ENCODE assay signal across 8 cellular contexts in genomic region chr5:171858303-171858702, GRCh38.
DNase-seq lines count a peak whose midpoint lies in the region; TF ChIP-seq lines count a peak whose summit lies in the region.

No MANE protein-coding gene starts in this region.

- H3K9ac ChIP-seq in H9 (ENCODE audit: extremely low read depth, insufficient read length, low read length) = no peak overlapping the region
- H3K9ac ChIP-seq in liver (ENCODE audit: low read depth in 1 of 2, low read length in 2 of 2) = no peak overlapping the region

- H3K4me3 ChIP-seq in adrenal gland (no peak overlapping the region), liver (ENCODE audit: low read depth in 1 of 3, low read length in 3 of 3) (no peak overlapping the region)

- no peak overlapping the region for H2BK15ac ChIP-seq in H9 (ENCODE audit: low read depth, low read length)

- H3K36me3 ChIP-seq in adrenal gland (replicated peaks in 1 of 2) (peaks cover 0 to 8% of the 10 kb centered on the region in 2 donors), liver (ENCODE audit: control insufficient read depth in 4 of 4, insufficient read depth in 3 of 4, low read depth in 1 of 4, low read length in 3 of 4) (peaks cover 0 to 4% (median under 1%) of the 10 kb centered on the region in 4 donors)

- 0 out of 7 replicates have a peak overlapping the region, but pooled peaks of 1 of the 3 experiments have one; percentile 51 for H3K27ac Mint-ChIP-seq in H9

- H3K4ac ChIP-seq in H9 (ENCODE audit: low read depth, low read length) = no peak overlapping the region

- no peak overlapping the region for H3T11ph ChIP-seq in H9 (ENCODE audit: low read length)

- H4K8ac ChIP-seq in H9 (replicated peaks; ENCODE audit: insufficient read length, low read depth, low read length) = no peak overlapping the region

- no peak overlapping the region for H3K14ac ChIP-seq in H9 (ENCODE audit: insufficient read depth, low read length)

- no peak overlapping the region for H2AFZ ChIP-seq in H9 (ENCODE audit: low read length)

- H3K4me2 ChIP-seq in H9 (ENCODE audit: insufficient read depth, insufficient read length, low read length) = no peak overlapping the region

- H3K79me1 ChIP-seq in H9 (ENCODE audit: insufficient read depth, low read depth, low read length, poor library complexity, severe bottlenecking) = no peaks in the 10 kb centered on the region

- H3K56ac ChIP-seq in H9 (ENCODE audit: insufficient read length, low read depth, low read length) = no peak overlapping the region

- H4K5ac ChIP-seq in H9 (ENCODE audit: insufficient read length, low read depth, low read length) = no peak overlapping the region

- no peaks in the 10 kb centered on the region for H3K4me1 ChIP-seq in H9 (ENCODE audit: insufficient read depth, low read length)
- no peaks in the 10 kb centered on the region for H3K4me1 ChIP-seq in adrenal gland (replicated peaks in 1 of 2)
- H3K4me1 ChIP-seq in liver (ENCODE audit: control insufficient read depth in 4 of 4, insufficient read depth in 4 of 4, low read length in 3 of 4) = no peaks in the 10 kb centered on the region

- no peak overlapping the region for H2AK5ac ChIP-seq in H9 (ENCODE audit: insufficient read length, low read length)

- H3K27me3 Mint-ChIP-seq in H9 (ENCODE audit: low read depth) = peaks cover 2% of the 10 kb centered on the region; the same call in 1 of the 2 replicates

- no peak overlapping the region for H2BK20ac ChIP-seq in H9 (ENCODE audit: low read depth, low read length, poor library complexity, severe bottlenecking)

- intact Hi-C loops in adrenal gland (cut with DNase I) = no loop called here

- H3K27me3 ChIP-seq in H9 (ENCODE audit: insufficient read depth, low read length) (no peaks in the 10 kb centered on the region), adrenal gland (no peaks in the 10 kb centered on the region), liver (ENCODE audit: control insufficient read depth in 4 of 4, insufficient read depth in 4 of 4, low read length in 3 of 4) (no peaks in the 10 kb centered on the region)

- no peak overlapping the region for H3K23ac ChIP-seq in H9 (ENCODE audit: insufficient read length, low read depth, low read length)

- peaks cover 16 to 21% of the 10 kb centered on the region in 2 experiments for H3K4me1 Mint-ChIP-seq in H9

- no peak overlapping the region for H3K18ac ChIP-seq in H9 (ENCODE audit: insufficient read length, low read depth, low read length)

- H3K27ac ChIP-seq in H9 (ENCODE audit: insufficient read length, low read depth, low read length) (no peak overlapping the region), adrenal gland (no peak overlapping the region), liver (ENCODE audit: low read depth in 1 of 2, low read length in 2 of 2) (no peak overlapping the region)

- peaks cover 2 to 18% (median 8%) of the 10 kb centered on the region in 3 experiments; a peak in 5 of 7 replicates for H3K36me3 Mint-ChIP-seq in H9 (ENCODE audit: insufficient read depth in 1 of 3, low read depth in 3 of 3)

- TF ChIP-seq CTCF in H9 (conservative IDR thresholded peaks at IDR 0.05) (peak; percentile 78), adrenal gland (IDR thresholded peaks at IDR 0.05) (peak in 5 of 6 experiments; percentile 6 to 31 (median 21)), liver (IDR thresholded peaks at IDR 0.05; ENCODE audit: low read depth, low read length, missing input control) (peak; percentile 19)

- no peak overlapping the region for H4K91ac ChIP-seq in H9 (ENCODE audit: insufficient read length, low read depth, low read length)

- no CpG with 5 or more reads among the region's 7 CpGs for WGBS in H9 (ENCODE audit: extremely low coverage, insufficient read length, low lambda C conversion rate)
- 91 to 98% (median 94%) methylated on average over 7 of the region's 7 CpGs for WGBS in adrenal gland, 4 donors
- 91% methylated on average over 7 of the region's 7 CpGs for WGBS in liver

- H2BK12ac ChIP-seq in H9 (ENCODE audit: insufficient read length, low read depth, low read length) = no peak overlapping the region

- peak overlapping the region in 1 of 2 experiments; percentile 21; a peak in 1 of 5 replicates for H3K4me3 Mint-ChIP-seq in H9

- no peak overlapping the region for H2BK120ac ChIP-seq in H9 (ENCODE audit: low read depth, low read length, poor library complexity, severe bottlenecking)

- no peak overlapping the region for H2BK5ac ChIP-seq in H9 (ENCODE audit: insufficient read length, low read length)

- no peaks in the 10 kb centered on the region for H3K9me3 ChIP-seq in H9 (ENCODE audit: control insufficient read depth, low read depth, low read length)
- H3K9me3 ChIP-seq in adrenal gland (replicated peaks in 1 of 3) = no peaks in the 10 kb centered on the region
- no peaks in the 10 kb centered on the region for H3K9me3 ChIP-seq in liver (ENCODE audit: control insufficient read depth in 4 of 4, low read length in 3 of 4)

- peak in 1 of 2 donors; percentile 56 for TF ChIP-seq RAD21 in liver (IDR thresholded peaks at IDR 0.05)

- DNase-seq in COLO829 (ENCODE audit: low spot score) (peak; percentile 11), H9 (peak; percentile 65), adrenal gland (no peak), NCI-H2081 (lab: John Stamatoyannopoulos, UW) (no peak), occipital lobe (lab: John Stamatoyannopoulos, UW) (no peak), midbrain (lab: John Stamatoyannopoulos, UW) (no peak), DMS153 (lab: John Stamatoyannopoulos, UW) (no peak)

- no peak for TF ChIP-seq POLR2A in adrenal gland (IDR thresholded peaks at IDR 0.05)

- H4K20me1 ChIP-seq in H9 (ENCODE audit: control insufficient read depth, insufficient read depth, insufficient read length) = no peaks in the 10 kb centered on the region

- H3K9me3 Mint-ChIP-seq in H9 = no peaks in the 10 kb centered on the region

- no peaks in the 10 kb centered on the region for H3K23me2 ChIP-seq in H9 (ENCODE audit: insufficient read length, low read depth, low read length, poor library complexity, severe bottlenecking)

- H3K79me2 ChIP-seq in H9 (ENCODE audit: insufficient read depth, low read length) = no peaks in the 10 kb centered on the region

TF ChIP-seq in liver, 16 proteins besides CTCF, POLR2A, EP300 and RAD21:
- TF ChIP-seq TAF1 (conservative IDR thresholded peaks at IDR 0.05) (no peak), RXRA (IDR thresholded peaks at IDR 0.05) (no peak), FOXA2 (IDR thresholded peaks at IDR 0.05) (no peak), EGR1 (IDR thresholded peaks at IDR 0.05; ENCODE audit: low read depth in 2 of 2) (no peak), HNF4A (conservative IDR thresholded peaks at IDR 0.05) (no peak), JUND (IDR thresholded peaks at IDR 0.05) (no peak), YY1 (IDR thresholded peaks at IDR 0.05) (no peak), SP1 (IDR thresholded peaks at IDR 0.05) (no peak), HNF4G (IDR thresholded peaks at IDR 0.05) (no peak), NR2F2 (IDR thresholded peaks at IDR 0.05) (no peak), FOXA1 (IDR thresholded peaks at IDR 0.05) (no peak), MAX (IDR thresholded peaks at IDR 0.05) (no peak), GABPA (IDR thresholded peaks at IDR 0.05 in 1 of 2, conservative IDR thresholded peaks at IDR 0.05 in 1 of 2) (no peak)
- TF ChIP-seq, protein P1, sequence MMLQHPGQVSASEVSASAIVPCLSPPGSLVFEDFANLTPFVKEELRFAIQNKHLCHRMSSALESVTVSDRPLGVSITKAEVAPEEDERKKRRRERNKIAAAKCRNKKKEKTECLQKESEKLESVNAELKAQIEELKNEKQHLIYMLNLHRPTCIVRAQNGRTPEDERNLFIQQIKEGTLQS (IDR thresholded peaks at IDR 0.05) = no peak
- TF ChIP-seq, protein P2, sequence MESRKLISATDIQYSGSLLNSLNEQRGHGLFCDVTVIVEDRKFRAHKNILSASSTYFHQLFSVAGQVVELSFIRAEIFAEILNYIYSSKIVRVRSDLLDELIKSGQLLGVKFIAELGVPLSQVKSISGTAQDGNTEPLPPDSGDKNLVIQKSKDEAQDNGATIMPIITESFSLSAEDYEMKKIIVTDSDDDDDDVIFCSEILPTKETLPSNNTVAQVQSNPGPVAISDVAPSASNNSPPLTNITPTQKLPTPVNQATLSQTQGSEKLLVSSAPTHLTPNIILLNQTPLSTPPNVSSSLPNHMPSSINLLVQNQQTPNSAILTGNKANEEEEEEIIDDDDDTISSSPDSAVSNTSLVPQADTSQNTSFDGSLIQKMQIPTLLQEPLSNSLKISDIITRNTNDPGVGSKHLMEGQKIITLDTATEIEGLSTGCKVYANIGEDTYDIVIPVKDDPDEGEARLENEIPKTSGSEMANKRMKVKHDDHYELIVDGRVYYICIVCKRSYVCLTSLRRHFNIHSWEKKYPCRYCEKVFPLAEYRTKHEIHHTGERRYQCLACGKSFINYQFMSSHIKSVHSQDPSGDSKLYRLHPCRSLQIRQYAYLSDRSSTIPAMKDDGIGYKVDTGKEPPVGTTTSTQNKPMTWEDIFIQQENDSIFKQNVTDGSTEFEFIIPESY (IDR thresholded peaks at IDR 0.05) = no peak
- TF ChIP-seq, protein P3, sequence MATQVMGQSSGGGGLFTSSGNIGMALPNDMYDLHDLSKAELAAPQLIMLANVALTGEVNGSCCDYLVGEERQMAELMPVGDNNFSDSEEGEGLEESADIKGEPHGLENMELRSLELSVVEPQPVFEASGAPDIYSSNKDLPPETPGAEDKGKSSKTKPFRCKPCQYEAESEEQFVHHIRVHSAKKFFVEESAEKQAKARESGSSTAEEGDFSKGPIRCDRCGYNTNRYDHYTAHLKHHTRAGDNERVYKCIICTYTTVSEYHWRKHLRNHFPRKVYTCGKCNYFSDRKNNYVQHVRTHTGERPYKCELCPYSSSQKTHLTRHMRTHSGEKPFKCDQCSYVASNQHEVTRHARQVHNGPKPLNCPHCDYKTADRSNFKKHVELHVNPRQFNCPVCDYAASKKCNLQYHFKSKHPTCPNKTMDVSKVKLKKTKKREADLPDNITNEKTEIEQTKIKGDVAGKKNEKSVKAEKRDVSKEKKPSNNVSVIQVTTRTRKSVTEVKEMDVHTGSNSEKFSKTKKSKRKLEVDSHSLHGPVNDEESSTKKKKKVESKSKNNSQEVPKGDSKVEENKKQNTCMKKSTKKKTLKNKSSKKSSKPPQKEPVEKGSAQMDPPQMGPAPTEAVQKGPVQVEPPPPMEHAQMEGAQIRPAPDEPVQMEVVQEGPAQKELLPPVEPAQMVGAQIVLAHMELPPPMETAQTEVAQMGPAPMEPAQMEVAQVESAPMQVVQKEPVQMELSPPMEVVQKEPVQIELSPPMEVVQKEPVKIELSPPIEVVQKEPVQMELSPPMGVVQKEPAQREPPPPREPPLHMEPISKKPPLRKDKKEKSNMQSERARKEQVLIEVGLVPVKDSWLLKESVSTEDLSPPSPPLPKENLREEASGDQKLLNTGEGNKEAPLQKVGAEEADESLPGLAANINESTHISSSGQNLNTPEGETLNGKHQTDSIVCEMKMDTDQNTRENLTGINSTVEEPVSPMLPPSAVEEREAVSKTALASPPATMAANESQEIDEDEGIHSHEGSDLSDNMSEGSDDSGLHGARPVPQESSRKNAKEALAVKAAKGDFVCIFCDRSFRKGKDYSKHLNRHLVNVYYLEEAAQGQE (IDR thresholded peaks at IDR 0.05) = no peak

Comparison
In these comparisons a context has a peak if more than half of its experiments do, and no peak if none do; other contexts are left out.
1. DNase-seq: peak in COLO829 (single experiment) and H9 (single experiment); none in adrenal gland (0 of 7), NCI-H2081 (0 of 2), occipital lobe (single experiment), midbrain (single experiment) and DMS153 (single experiment).
2. CTCF ChIP-seq: peak in every context shown above with its lines; median percentile 78 in H9; 21 in adrenal gland; 19 in liver.